In the genomic region with DNA sequence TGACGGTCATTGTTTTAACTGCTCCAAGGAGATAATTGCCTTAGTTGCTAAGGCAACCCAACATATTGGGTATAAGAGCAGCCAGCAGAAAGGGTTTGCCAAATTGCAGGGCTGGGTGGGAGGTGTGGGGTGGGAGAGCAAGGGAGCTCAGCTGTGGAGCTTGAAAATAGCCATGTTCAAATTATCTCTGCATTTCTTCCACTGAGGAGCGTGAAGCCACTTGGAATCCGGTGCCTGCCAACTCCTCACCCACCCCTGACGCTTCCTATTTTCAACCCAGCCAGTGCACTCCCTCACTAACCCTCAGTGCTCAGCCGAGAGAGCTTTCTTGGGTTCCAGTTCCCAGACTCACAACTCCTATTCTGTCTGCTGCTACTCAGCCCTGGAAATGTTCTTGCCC, we compare ENCODE assay signal across 18 cellular contexts.
DNase-seq lines count a peak whose midpoint lies in the region; ATAC-seq, FAIRE-seq and TF ChIP-seq lines count a peak whose summit lies in the region.
"Had no signal": no experiment of that assay in that cellular context is flagged by ENCODE, and none has a peak within 500 bp of the region (broad histone marks: within the 10 kb centered on the region; RNA-seq: fewer than 3 reads in every experiment).

No MANE protein-coding gene starts in this region.

- H3K9me3 ChIP-seq in endodermal cell (ENCODE audit: control insufficient read depth, low read length) (no peaks in the 10 kb centered on the region), right atrium auricular region (no peaks in the 10 kb centered on the region)
- H3K9me3 ChIP-seq: right lobe of liver had no signal

- no peaks in the 10 kb centered on the region for H3K36me3 ChIP-seq in endodermal cell (ENCODE audit: control insufficient read depth, insufficient read depth, low read length)
- peaks cover 3% of the 10 kb centered on the region for H3K36me3 ChIP-seq in rectal smooth muscle tissue (ENCODE audit: control insufficient read depth, insufficient read depth, low read length)
- H3K36me3 ChIP-seq in right atrium auricular region, result no peaks in the 10 kb centered on the region
- H3K36me3 ChIP-seq: right lobe of liver had no signal

- H3K4me3 Mint-ChIP-seq in endodermal cell, result no peak overlapping the region
- H3K4me3 Mint-ChIP-seq in activated naive CD8-positive, alpha-beta T cell treated with anti-CD3 and anti-CD28 coated beads, Interleukin-2, amount 50 U/mL, for 24 hours, result no peak overlapping the region
- H3K4me3 Mint-ChIP-seq: central memory CD8-positive, alpha-beta T cell; H9; stimulated activated naive CD8-positive, alpha-beta T cell treated with anti-CD3 and anti-CD28 coated beads, Interleukin-15, Interleukin-2, amounts not matched to agents 100 ng/mL and 50 ng/mL, for 24 hours had no signal

- DNase-seq in COR-L47 (lab: John Stamatoyannopoulos, UW), result peak; percentile 78
- peak; percentile 97 for DNase-seq in NCI-H69 (lab: John Stamatoyannopoulos, UW)
- DNase-seq in endodermal cell, result no peak
- no peak for DNase-seq in activated naive CD8-positive, alpha-beta T cell treated with anti-CD3 and anti-CD28 coated beads, Interleukin-2, amount 50 U/mL, for 24 hours
- DNase-seq in GM12891 (ENCODE audit: insufficient read length, low spot score), result no peak
- DNase-seq in right atrium auricular region (ENCODE audit: low spot score), result no peak
- DNase-seq: aorta; effector memory CD4-positive, alpha-beta T cell; H9; PC-3; right lobe of liver; SHP77 treated with DMSO at 0.1 percent for 48 hours; T-helper 1 cell had no signal

- ATAC-seq in HG02884 (IDR thresholded peaks at IDR 0.05; ENCODE audit: unreplicated experiment), result no peak
- ATAC-seq in activated naive CD8-positive, alpha-beta T cell treated with anti-CD3 and anti-CD28 coated beads, Interleukin-2, amount 50 U/mL, for 24 hours, result no peak
- ATAC-seq: PC-3 had no signal

- peaks cover 35% of the 10 kb centered on the region for H3K4me1 Mint-ChIP-seq in endodermal cell
- H3K4me1 Mint-ChIP-seq in activated naive CD8-positive, alpha-beta T cell treated with anti-CD3 and anti-CD28 coated beads, Interleukin-2, amount 50 U/mL, for 24 hours, result peaks cover 2% of the 10 kb centered on the region
- H3K4me1 Mint-ChIP-seq: central memory CD8-positive, alpha-beta T cell had no signal

- H3K36me3 Mint-ChIP-seq in endodermal cell (ENCODE audit: low read depth), result peaks cover 5% of the 10 kb centered on the region
- no peaks in the 10 kb centered on the region for H3K36me3 Mint-ChIP-seq in activated naive CD8-positive, alpha-beta T cell treated with anti-CD3 and anti-CD28 coated beads, Interleukin-2, amount 50 U/mL, for 24 hours (ENCODE audit: low read depth)

- no peak overlapping the region for H3K9ac ChIP-seq in endodermal cell (ENCODE audit: extremely low read depth, low read length, poor library complexity, severe bottlenecking)
- no peak overlapping the region for H3K9ac ChIP-seq in rectal smooth muscle tissue (ENCODE audit: low read length)

- FAIRE-seq in GM12891 (lab: Jason Lieb, UNC), result no peak

- H3K27me3 Mint-ChIP-seq in endodermal cell (ENCODE audit: insufficient read depth), result peaks cover 6% of the 10 kb centered on the region
- H3K27me3 Mint-ChIP-seq in activated naive CD8-positive, alpha-beta T cell treated with anti-CD3 and anti-CD28 coated beads, Interleukin-2, amount 50 U/mL, for 24 hours, result peaks cover 19% of the 10 kb centered on the region
- H3K27me3 Mint-ChIP-seq: central memory CD8-positive, alpha-beta T cell had no signal

- no peak overlapping the region for H3K4me3 ChIP-seq in endodermal cell (ENCODE audit: low read length)
- no peak overlapping the region for H3K4me3 ChIP-seq in rectal smooth muscle tissue (ENCODE audit: low read length)
- no peak overlapping the region for H3K4me3 ChIP-seq in right atrium auricular region
- H3K4me3 ChIP-seq: right lobe of liver had no signal

- WGBS in endodermal cell (ENCODE audit: insufficient coverage in 1 of 2, insufficient read length in 1 of 2), 2 experiments, result 94 to 100% methylated on average over 5 of the region's 5 CpGs

- TF ChIP-seq CTCF in endodermal cell (conservative IDR thresholded peaks at IDR 0.05) (no peak), right atrium auricular region (IDR thresholded peaks at IDR 0.05) (no peak)

- H3K27ac ChIP-seq in endodermal cell (ENCODE audit: low read depth, low read length) (peak overlapping the region; percentile 99), rectal smooth muscle tissue (ENCODE audit: low read depth, low read length) (peak overlapping the region; percentile 46), right atrium auricular region (peak overlapping the region in 1 of 2 donors; percentile 57)
- H3K27ac ChIP-seq: right lobe of liver had no signal

- no peaks in the 10 kb centered on the region for H3K9me3 Mint-ChIP-seq in endodermal cell
- no peaks in the 10 kb centered on the region for H3K9me3 Mint-ChIP-seq in activated naive CD8-positive, alpha-beta T cell treated with anti-CD3 and anti-CD28 coated beads, Interleukin-2, amount 50 U/mL, for 24 hours
- H3K9me3 Mint-ChIP-seq: central memory CD8-positive, alpha-beta T cell; H9; stimulated activated naive CD8-positive, alpha-beta T cell treated with anti-CD3 and anti-CD28 coated beads, Interleukin-15, Interleukin-2, amounts not matched to agents 100 ng/mL and 50 ng/mL, for 24 hours had no signal

- no peak for TF ChIP-seq POLR2A in GM12891 (IDR thresholded peaks at IDR 0.05; ENCODE audit: low read depth, low read length)

- no peak overlapping the region for H3K27ac Mint-ChIP-seq in endodermal cell
- H3K27ac Mint-ChIP-seq in activated naive CD8-positive, alpha-beta T cell treated with anti-CD3 and anti-CD28 coated beads, Interleukin-2, amount 50 U/mL, for 24 hours, result no peak overlapping the region
- H3K27ac Mint-ChIP-seq: CD14-positive monocyte; stimulated activated naive CD8-positive, alpha-beta T cell treated with anti-CD3 and anti-CD28 coated beads, Interleukin-15, Interleukin-2, amounts not matched to agents 100 ng/mL and 50 ng/mL, for 24 hours had no signal

- peaks cover 7% of the 10 kb centered on the region for H3K4me1 ChIP-seq in endodermal cell (ENCODE audit: control insufficient read depth, insufficient read depth, low read length)
- peaks cover 31% of the 10 kb centered on the region for H3K4me1 ChIP-seq in rectal smooth muscle tissue (ENCODE audit: control insufficient read depth, insufficient read depth, low read length)
- H3K4me1 ChIP-seq in right atrium auricular region, result peaks cover 0 to 35% of the 10 kb centered on the region in 2 donors

- no peaks in the 10 kb centered on the region for H3K27me3 ChIP-seq in endodermal cell (ENCODE audit: control insufficient read depth, insufficient read depth, low read length, poor library complexity, severe bottlenecking)
- H3K27me3 ChIP-seq in rectal smooth muscle tissue (ENCODE audit: control insufficient read depth, insufficient read depth, low read length), result no peaks in the 10 kb centered on the region
- H3K27me3 ChIP-seq in right atrium auricular region, result no peaks in the 10 kb centered on the region
- H3K27me3 ChIP-seq: right lobe of liver had no signal

TF ChIP-seq in GM12891, 5 proteins besides CTCF, POLR2A, EP300 and RAD21:
- TF ChIP-seq POLR2AphosphoS5 (IDR thresholded peaks at IDR 0.05; ENCODE audit: low read depth, low read length), result no peak
- TF ChIP-seq POU2F2 (IDR thresholded peaks at IDR 0.05; ENCODE audit: low read depth, low read length), result no peak
- no peak for TF ChIP-seq TAF1 (IDR thresholded peaks at IDR 0.05; ENCODE audit: low read depth, low read length)
- TF ChIP-seq PAX5 (IDR thresholded peaks at IDR 0.05; ENCODE audit: insufficient read depth, low read length, severe bottlenecking), result no peak
- TF ChIP-seq SPI1 (IDR thresholded peaks at IDR 0.05; ENCODE audit: low read depth, low read length), result no peak
TF ChIP-seq in GM12891: peak in this region for 0.

Comparison
In these comparisons a context has a peak if more than half of its experiments do, and no peak if none do; other contexts are left out.
1. DNase-seq: peak in COR-L47 (single experiment) and NCI-H69 (single experiment); none in endodermal cell (single experiment), activated naive CD8-positive, alpha-beta T cell treated with anti-CD3 and anti-CD28 coated beads, Interleukin-2, amount 50 U/mL, for 24 hours (single experiment), GM12891 (single experiment) and right atrium auricular region (single experiment).